8 cellular contexts compared by ENCODE assay signal in genomic region chr4:26074672-26075071, GRCh38.
DNase-seq lines count a peak whose midpoint lies in the region; ATAC-seq and TF ChIP-seq lines count a peak whose summit lies in the region.

No MANE protein-coding gene starts in this region.

- peaks cover 5% of the 10 kb centered on the region for H3K36me3 Mint-ChIP-seq in activated naive CD4-positive, alpha-beta T cell treated with anti-CD3 and anti-CD28 coated beads for 36 hours (ENCODE audit: low read depth)

- peak; percentile 72 for ATAC-seq in GM21423 (IDR thresholded peaks at IDR 0.05; ENCODE audit: unreplicated experiment)
- no peak for ATAC-seq in esophagus mucosa

- H3K4me1 ChIP-seq in sigmoid colon = peaks cover 0 to 7% (median 3%) of the 10 kb centered on the region in 4 donors

- H3K27me3 ChIP-seq in HL-60 (ENCODE audit: insufficient read depth, poor library complexity, severe bottlenecking) = no peaks in the 10 kb centered on the region
- no peaks in the 10 kb centered on the region for H3K27me3 ChIP-seq in sigmoid colon

- TF ChIP-seq CTCF in GM10248 (IDR thresholded peaks at IDR 0.05; ENCODE audit: control extremely low read depth, extremely low read depth, low read depth, missing control alignments) = no peak
- no peak for TF ChIP-seq CTCF in HL-60 (IDR thresholded peaks at IDR 0.05; ENCODE audit: insufficient read depth, low read length)
- TF ChIP-seq CTCF in sigmoid colon (IDR thresholded peaks at IDR 0.05) = no peak

- DNase-seq in GM10248 (ENCODE audit: extremely low spot score) = peak; percentile 79
- peak in 1 of 2 experiments; percentile 87 for DNase-seq in HL-60 (ENCODE audit: low read depth in 1 of 2, low spot score in 1 of 2)
- DNase-seq in activated naive CD4-positive, alpha-beta T cell treated with anti-CD3 and anti-CD28 coated beads for 36 hours = peak; percentile 85
- DNase-seq in sigmoid colon = no peak
- no peak for DNase-seq in ureter (ENCODE audit: low spot score)
- DNase-seq in NCI-H2196 treated with DMSO at 0.1 percent for 48 hours (lab: John Stamatoyannopoulos, UW; ENCODE audit: unreplicated experiment) = no peak

- intact Hi-C loops in activated naive CD4-positive, alpha-beta T cell treated with anti-CD3 and anti-CD28 coated beads for 36 hours (cut with micrococcal nuclease) = loop anchor here (1.0 to 10.0 kb wide), 11 partner anchors 16 to 930 kb away; partner anchors contain the start of genes PI4K2B, SEL1L3, STIM2 and TBC1D19
- intact Hi-C loops in sigmoid colon (cut with DNase I) = no loop called here

- POLR2A ChIA-PET in GM10248 (lab: Yijun Ruan, JAX) = interaction anchor here (0.7 kb wide), 1 partner anchor 10 kb away, joined by 3 read pairs; no protein-coding TSS in a partner anchor

- peaks cover 12% of the 10 kb centered on the region for H3K9me3 Mint-ChIP-seq in activated naive CD4-positive, alpha-beta T cell treated with anti-CD3 and anti-CD28 coated beads for 36 hours

- peaks cover 68% of the 10 kb centered on the region for H3K4me1 Mint-ChIP-seq in activated naive CD4-positive, alpha-beta T cell treated with anti-CD3 and anti-CD28 coated beads for 36 hours (ENCODE audit: low read depth)

- no peak overlapping the region for H3K4me3 ChIP-seq in HL-60 (replicated peaks; ENCODE audit: insufficient read depth, low read length)
- H3K4me3 ChIP-seq in sigmoid colon = no peak overlapping the region

- no peak for TF ChIP-seq POLR2A in sigmoid colon (IDR thresholded peaks at IDR 0.05)

- H3K27me3 Mint-ChIP-seq in activated naive CD4-positive, alpha-beta T cell treated with anti-CD3 and anti-CD28 coated beads for 36 hours (ENCODE audit: low read depth) = no peaks in the 10 kb centered on the region

- no peaks in the 10 kb centered on the region for H3K36me3 ChIP-seq in sigmoid colon

- H3K9me3 ChIP-seq in sigmoid colon = no peaks in the 10 kb centered on the region

- CTCF ChIA-PET in GM10248 (lab: Yijun Ruan, JAX) = interaction anchor here (0.7 to 3.9 kb wide), 14 partner anchors 7 to 255 kb away, joined by 3 to 27 read pairs (median 4); partner anchors contain the start of gene RBPJ
- CTCF ChIA-PET in activated naive CD4-positive, alpha-beta T cell treated with anti-CD3 and anti-CD28 coated beads for 36 hours (lab: Charles Lee) = interaction anchor here (0.9 to 2.5 kb wide), 8 partner anchors 9 to 252 kb away, joined by 3 to 14 read pairs (median 7); partner anchors contain the start of gene RBPJ

- WGBS in sigmoid colon, 2 donors = 40 to 73% methylated on average over 5 of the region's 5 CpGs

- no peak overlapping the region for H3K4me3 Mint-ChIP-seq in activated naive CD4-positive, alpha-beta T cell treated with anti-CD3 and anti-CD28 coated beads for 36 hours

- no peak for TF ChIP-seq EP300 in sigmoid colon (IDR thresholded peaks at IDR 0.05)

- peak overlapping the region; percentile 85 for H3K27ac Mint-ChIP-seq in activated naive CD4-positive, alpha-beta T cell treated with anti-CD3 and anti-CD28 coated beads for 36 hours

- H3K27ac ChIP-seq in HL-60 (replicated peaks) (peak overlapping the region; percentile 89), sigmoid colon (peak overlapping the region in 3 of 4 donors; percentile 41 to 50 (median 50))

Comparison
In these comparisons a context has a peak if more than half of its experiments do, and no peak if none do; other contexts are left out.
1. DNase-seq: peak in GM10248 (single experiment) and activated naive CD4-positive, alpha-beta T cell treated with anti-CD3 and anti-CD28 coated beads for 36 hours (single experiment); none in sigmoid colon (single experiment), ureter (single experiment) and NCI-H2196 treated with DMSO at 0.1 percent for 48 hours (single experiment).